In genomic region chr7:36408589-36408988, GRCh38 we compare ENCODE assay signal across 17 cellular contexts. TPM values are rescaled to one million over a fixed set of nuclear protein-coding genes. Genes with fewer than 3 reads are reported as not detected.
DNase-seq lines count a peak whose midpoint lies in the region; TF ChIP-seq lines count a peak whose summit lies in the region.
"Had no signal": no experiment of that assay in that cellular context is flagged by ENCODE, and none has a peak within 500 bp of the region (broad histone marks: within the 10 kb centered on the region; RNA-seq: fewer than 3 reads in every experiment).

No MANE protein-coding gene starts in this region.

- H3K27me3 ChIP-seq in H7 (ENCODE audit: control insufficient read depth, insufficient read depth, low read length) = no peaks in the 10 kb centered on the region
- H3K27me3 ChIP-seq: gastrocnemius medialis, MG63, neural progenitor cell, transverse colon had no signal

- H3K4me3 ChIP-seq in fibroblast of villous mesenchyme (ENCODE audit: low read depth, low read length) = no peak overlapping the region
- H3K4me3 ChIP-seq in H7 (ENCODE audit: insufficient read depth, low read depth, low read length) = no peak overlapping the region
- H3K4me3 ChIP-seq: gastrocnemius medialis, MG63, neural progenitor cell, transverse colon had no signal

- H3K27ac ChIP-seq in 22Rv1 = peak overlapping the region; percentile 46
- H3K27ac ChIP-seq: gastrocnemius medialis, neural progenitor cell, transverse colon had no signal

- DNase-seq in LoVo (ENCODE audit: low spot score) (peak; percentile 35), SK-MEL-5 (ENCODE audit: low read depth, low spot score) (peak; percentile 73), fibroblast of villous mesenchyme (ENCODE audit: low read depth) (peak; percentile 56), T-helper 9 cell (no peak), H7 (no peak)
- no peak for DNase-seq in activated naive CD4-positive, alpha-beta T cell (lab: John Stamatoyannopoulos, UW)
- DNase-seq in stimulated activated CD4-positive, alpha-beta T cell treated with anti-CD3 and anti-CD28 coated beads, Interleukin-1b, Interleukin-23, amount 100 ng/mL, for 48 hours = no peak
- DNase-seq: activated CD4-positive, CD25-positive, alpha-beta regulatory T cell; activated gamma-delta T cell; effector memory CD8-positive, alpha-beta T cell; gastrocnemius medialis; MG63; stimulated activated CD4-positive, alpha-beta T cell treated with anti-CD3 and anti-CD28 coated beads, Interleukin-4, amount 100 ng/mL, for 24 hours; T-helper 1 cell; transverse colon had no signal

- TF ChIP-seq CTCF in 22Rv1 (IDR thresholded peaks at IDR 0.05) = no peak
- TF ChIP-seq CTCF in fibroblast of villous mesenchyme (IDR thresholded peaks at IDR 0.05; ENCODE audit: insufficient read depth, low read depth, low read length) = no peak

- H3K36me3 ChIP-seq in H7 (replicated peaks; ENCODE audit: control insufficient read depth, insufficient read depth, low read length) = peaks cover 19% of the 10 kb centered on the region
- H3K36me3 ChIP-seq: gastrocnemius medialis, transverse colon had no signal

- in situ Hi-C loops in SK-MEL-5 (cut with HindIII; ENCODE audit: low pct_unique_long_range_greater_than_20kb, low sequenced_read_pairs) = no loop called here

RNA-seq across cellular contexts. Expression of gene ANLN, which starts 18.9 kb away (rescaled TPM):
- 66.7 and 67.6 TPM in 2 replicates for total RNA-seq in SK-MEL-5 (2014; rRNA removed; shearing (Covaris generic))
- 35.9 and 52.1 TPM in 2 replicates for polyA plus RNA-seq in SK-MEL-5 (2015; cell fraction: cytosol; rRNA removed)
- 75.3 and 80.9 TPM in 2 replicates for polyA plus RNA-seq in SK-MEL-5 (2015; cell fraction: nucleus; rRNA removed)
- 51.9 and 119 TPM in 2 replicates for total RNA-seq in fibroblast of villous mesenchyme
- 97.8 and 104 TPM in 2 replicates for total RNA-seq in H7 (2014; rRNA removed; shearing (Covaris generic))

Comparison
In these comparisons a context has a peak if more than half of its experiments do, and no peak if none do; other contexts are left out.
1. DNase-seq: peak in LoVo (single experiment), SK-MEL-5 (single experiment) and fibroblast of villous mesenchyme (single experiment); none in activated naive CD4-positive, alpha-beta T cell (0 of 4), stimulated activated CD4-positive, alpha-beta T cell treated with anti-CD3 and anti-CD28 coated beads, Interleukin-1b, Interleukin-23, amount 100 ng/mL, for 48 hours (single experiment), T-helper 9 cell (single experiment) and H7 (single experiment).